8 cellular contexts compared by ENCODE assay signal in the genomic region with DNA sequence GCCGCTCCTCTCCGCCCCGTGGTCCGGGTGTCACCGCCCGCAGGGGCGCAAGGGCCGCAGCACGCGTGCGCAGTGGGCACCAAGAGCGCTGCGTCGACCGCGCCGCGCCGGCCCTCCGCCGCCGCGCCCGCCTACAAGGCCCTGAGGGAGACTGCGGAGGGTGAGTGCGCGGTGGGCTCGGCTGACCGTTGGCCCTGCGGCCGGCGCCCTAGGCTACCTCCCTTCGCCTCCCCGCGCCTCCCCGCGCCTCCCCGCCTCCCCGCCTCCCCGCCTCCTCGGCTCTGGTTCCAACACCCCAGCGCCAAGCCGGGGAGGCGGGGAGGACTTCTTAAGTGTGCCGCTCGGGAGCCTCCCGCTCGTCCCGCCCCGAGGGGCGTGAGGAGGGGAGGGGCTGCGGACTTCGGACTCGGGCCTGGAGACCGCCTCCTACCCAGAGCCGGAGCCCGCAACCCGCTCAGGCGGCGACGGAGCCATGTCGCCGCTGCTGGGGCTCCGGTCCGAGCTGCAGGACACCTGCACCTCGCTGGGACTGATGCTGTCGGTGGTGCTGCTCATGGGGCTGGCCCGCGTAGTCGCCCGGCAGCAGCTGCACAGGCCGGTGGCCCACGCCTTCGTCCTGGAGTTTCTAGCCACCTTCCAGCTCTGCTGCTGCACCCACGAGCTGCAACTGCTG. TPM values are rescaled to one million over a fixed set of nuclear protein-coding genes. Genes with fewer than 3 reads are reported as not detected.
A peak's percentile ranks its signal among the peaks of the same experiment; 100 is the strongest.
DNase-seq lines count a peak whose midpoint lies in the region; ATAC-seq and TF ChIP-seq lines count a peak whose summit lies in the region.

A gene with protein sequence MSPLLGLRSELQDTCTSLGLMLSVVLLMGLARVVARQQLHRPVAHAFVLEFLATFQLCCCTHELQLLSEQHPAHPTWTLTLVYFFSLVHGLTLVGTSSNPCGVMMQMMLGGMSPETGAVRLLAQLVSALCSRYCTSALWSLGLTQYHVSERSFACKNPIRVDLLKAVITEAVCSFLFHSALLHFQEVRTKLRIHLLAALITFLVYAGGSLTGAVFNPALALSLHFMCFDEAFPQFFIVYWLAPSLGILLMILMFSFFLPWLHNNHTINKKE (plus strand): TSS at position 433 of the 673 bp plus-strand sequence. CDS start 40 bp downstream, at position 473.

- no peaks in the 10 kb centered on the region for H3K9me3 Mint-ChIP-seq in activated naive CD8-positive, alpha-beta T cell treated with anti-CD3 and anti-CD28 coated beads for 36 hours
- H3K9me3 Mint-ChIP-seq in osteocyte (ENCODE audit: unreplicated experiment), result no peaks in the 10 kb centered on the region

- H3K4me1 Mint-ChIP-seq in activated naive CD8-positive, alpha-beta T cell treated with anti-CD3 and anti-CD28 coated beads for 36 hours, result peaks cover 14% of the 10 kb centered on the region
- peaks cover 15% of the 10 kb centered on the region for H3K4me1 Mint-ChIP-seq in osteocyte (ENCODE audit: unreplicated experiment)

- peak within 1 kb of the TSS; percentile 84 for H3K4me3 Mint-ChIP-seq in activated naive CD8-positive, alpha-beta T cell treated with anti-CD3 and anti-CD28 coated beads for 36 hours
- H3K4me3 Mint-ChIP-seq in osteocyte (ENCODE audit: unreplicated experiment), result peak within 1 kb of the TSS; percentile 85

- intact Hi-C loops in Right ventricle myocardium superior (cut with DNase I) (no loop called here), tibial artery (cut with DNase I; ENCODE audit: low total_unique reads) (no loop called here)

- H3K4me3 ChIP-seq in HAP-1 (peak within 1 kb of the TSS; percentile 46), tibial artery (peak within 1 kb of the TSS; percentile 68 to 86)

- in situ Hi-C loops in HAP-1 (cut with MboI; ENCODE audit: low sequenced_read_pairs), result no loop called here
- in situ Hi-C loops in SK-MEL-5 (cut with HindIII; ENCODE audit: low pct_unique_long_range_greater_than_20kb, low sequenced_read_pairs), result no loop called here

- H3K36me3 ChIP-seq in HAP-1 (replicated peaks), result peaks cover 4% of the 10 kb centered on the region; the same call in 1 of the 2 replicates
- no peaks in the 10 kb centered on the region for H3K36me3 ChIP-seq in tibial artery

- peaks cover 15% of the 10 kb centered on the region for H3K4me1 ChIP-seq in HAP-1
- peaks cover 0 to 17% (median 9%) of the 10 kb centered on the region in 4 donors for H3K4me1 ChIP-seq in tibial artery

- peak; percentile 98 for ATAC-seq in Right ventricle myocardium superior (ENCODE audit: poor library complexity)

- no peaks in the 10 kb centered on the region for H3K27me3 Mint-ChIP-seq in activated naive CD8-positive, alpha-beta T cell treated with anti-CD3 and anti-CD28 coated beads for 36 hours
- H3K27me3 Mint-ChIP-seq in osteocyte (ENCODE audit: unreplicated experiment), result peaks cover 5% of the 10 kb centered on the region

- H3K9me3 ChIP-seq in HAP-1, result no peaks in the 10 kb centered on the region
- no peaks in the 10 kb centered on the region for H3K9me3 ChIP-seq in tibial artery

- H3K27ac Mint-ChIP-seq in activated naive CD8-positive, alpha-beta T cell treated with anti-CD3 and anti-CD28 coated beads for 36 hours, result no peak within 1 kb of the TSS
- H3K27ac Mint-ChIP-seq in osteocyte (ENCODE audit: unreplicated experiment), result peak within 1 kb of the TSS; percentile 75

- no peak for TF ChIP-seq CTCF in osteocyte (IDR thresholded peaks at IDR 0.05)
- TF ChIP-seq CTCF in tibial artery (IDR thresholded peaks at IDR 0.05), result no peak

- no peaks in the 10 kb centered on the region for H3K36me3 Mint-ChIP-seq in activated naive CD8-positive, alpha-beta T cell treated with anti-CD3 and anti-CD28 coated beads for 36 hours
- H3K36me3 Mint-ChIP-seq in osteocyte (ENCODE audit: unreplicated experiment), result no peaks in the 10 kb centered on the region

- H3K27ac ChIP-seq in tibial artery, result peak within 1 kb of the TSS; percentile 77 to 79

- peak; percentile 71 for DNase-seq in GDM1 (lab: John Stamatoyannopoulos, UW)
- peak; percentile 71 to 89 for DNase-seq in HAP-1 (ENCODE audit: low spot score in 2 of 2)
- DNase-seq in M059J (ENCODE audit: low read depth), result peak; percentile 87
- DNase-seq in SK-MEL-5 (ENCODE audit: low read depth, low spot score), result peak; percentile 76
- peak; percentile 73 for DNase-seq in activated naive CD8-positive, alpha-beta T cell treated with anti-CD3 and anti-CD28 coated beads for 36 hours
- DNase-seq in Right ventricle myocardium superior, result peak; percentile 91
- DNase-seq in osteocyte (ENCODE audit: extremely low spot score, unreplicated experiment), result peak; percentile 91
- peak; percentile 84 to 87 for DNase-seq in tibial artery

- no peaks in the 10 kb centered on the region for H3K27me3 ChIP-seq in HAP-1 (ENCODE audit: low read depth)
- no peaks in the 10 kb centered on the region for H3K27me3 ChIP-seq in tibial artery

RNA-seq across cellular contexts. Expression of the gene that starts here (rescaled TPM):
- 2.4 and 3.6 TPM in 2 replicates for total RNA-seq in M059J (2014; rRNA removed; shearing (Covaris generic))
- total RNA-seq in SK-MEL-5 (2014; rRNA removed; shearing (Covaris generic)), result 0.67 and 1.4 TPM in 2 replicates
- 0.80 and 1.4 TPM in 2 replicates for polyA plus RNA-seq in SK-MEL-5 (2015; cell fraction: cytosol; rRNA removed)
- polyA plus RNA-seq in SK-MEL-5 (2015; cell fraction: nucleus; rRNA removed), result 1.3 and 1.8 TPM in 2 replicates
- under 1 TPM; 0.14 to 0.27 TPM for total RNA-seq in activated naive CD8-positive, alpha-beta T cell treated with anti-CD3 and anti-CD28 coated beads for 36 hours
- 0.91 TPM for total RNA-seq in Right ventricle myocardium superior
- 0.76 and 0.91 TPM in 2 replicates for total RNA-seq in osteocyte

Comparison
In these comparisons a context has a peak if more than half of its experiments do, and no peak if none do; other contexts are left out.
1. Peak in every context shown above with its lines: DNase-seq, ATAC-seq, H3K4me3 ChIP-seq and H3K27ac ChIP-seq.
2. Peak in DNase-seq in activated naive CD8-positive, alpha-beta T cell treated with anti-CD3 and anti-CD28 coated beads for 36 hours; RNA of the gene not detected or under 1 TPM.
3. Peak in DNase-seq and ATAC-seq in Right ventricle myocardium superior; RNA of the gene not detected or under 1 TPM.
4. Peak in DNase-seq in osteocyte; RNA of the gene not detected or under 1 TPM.